1 cellular context compared by ENCODE assay signal in the genomic region with DNA sequence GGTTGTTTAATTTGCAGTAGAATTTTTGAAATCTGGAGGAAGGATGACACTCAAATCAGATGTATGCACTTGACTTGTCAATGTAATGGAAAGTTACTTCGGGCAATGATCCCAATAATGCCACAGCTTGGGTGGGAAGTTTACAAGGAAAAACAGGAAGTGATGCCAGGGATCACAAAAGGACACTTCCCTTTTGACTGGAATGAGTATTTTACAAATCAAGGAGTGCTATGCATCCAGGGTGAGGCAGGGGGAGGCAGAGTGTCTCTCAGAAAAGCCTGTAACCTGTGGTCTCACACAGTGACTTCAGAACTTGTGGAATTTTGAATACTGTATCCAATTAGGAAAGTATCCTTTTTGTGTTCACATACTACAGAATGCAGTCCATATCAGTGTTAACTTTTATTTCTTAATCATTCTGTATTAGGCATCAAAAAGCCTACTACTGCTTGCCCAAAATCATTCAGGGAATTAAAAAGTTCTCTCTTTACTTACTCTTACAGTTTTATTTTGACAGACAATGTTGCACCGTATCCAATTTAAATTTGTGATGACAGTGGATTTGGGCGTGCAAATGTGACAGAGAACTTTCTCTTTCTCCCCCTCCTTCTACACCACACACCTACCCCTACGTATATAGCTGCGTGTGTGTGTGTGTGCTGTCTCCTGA.
A peak's percentile ranks its signal among the peaks of the same experiment; 100 is the strongest.
TF ChIP-seq lines count a peak whose summit lies in the region.

No MANE protein-coding gene starts in this region.

TF ChIP-seq in HEK293, 187 proteins besides CTCF, POLR2A, EP300 and RAD21 (continued from another document):
- TF ChIP-seq, protein P1, sequence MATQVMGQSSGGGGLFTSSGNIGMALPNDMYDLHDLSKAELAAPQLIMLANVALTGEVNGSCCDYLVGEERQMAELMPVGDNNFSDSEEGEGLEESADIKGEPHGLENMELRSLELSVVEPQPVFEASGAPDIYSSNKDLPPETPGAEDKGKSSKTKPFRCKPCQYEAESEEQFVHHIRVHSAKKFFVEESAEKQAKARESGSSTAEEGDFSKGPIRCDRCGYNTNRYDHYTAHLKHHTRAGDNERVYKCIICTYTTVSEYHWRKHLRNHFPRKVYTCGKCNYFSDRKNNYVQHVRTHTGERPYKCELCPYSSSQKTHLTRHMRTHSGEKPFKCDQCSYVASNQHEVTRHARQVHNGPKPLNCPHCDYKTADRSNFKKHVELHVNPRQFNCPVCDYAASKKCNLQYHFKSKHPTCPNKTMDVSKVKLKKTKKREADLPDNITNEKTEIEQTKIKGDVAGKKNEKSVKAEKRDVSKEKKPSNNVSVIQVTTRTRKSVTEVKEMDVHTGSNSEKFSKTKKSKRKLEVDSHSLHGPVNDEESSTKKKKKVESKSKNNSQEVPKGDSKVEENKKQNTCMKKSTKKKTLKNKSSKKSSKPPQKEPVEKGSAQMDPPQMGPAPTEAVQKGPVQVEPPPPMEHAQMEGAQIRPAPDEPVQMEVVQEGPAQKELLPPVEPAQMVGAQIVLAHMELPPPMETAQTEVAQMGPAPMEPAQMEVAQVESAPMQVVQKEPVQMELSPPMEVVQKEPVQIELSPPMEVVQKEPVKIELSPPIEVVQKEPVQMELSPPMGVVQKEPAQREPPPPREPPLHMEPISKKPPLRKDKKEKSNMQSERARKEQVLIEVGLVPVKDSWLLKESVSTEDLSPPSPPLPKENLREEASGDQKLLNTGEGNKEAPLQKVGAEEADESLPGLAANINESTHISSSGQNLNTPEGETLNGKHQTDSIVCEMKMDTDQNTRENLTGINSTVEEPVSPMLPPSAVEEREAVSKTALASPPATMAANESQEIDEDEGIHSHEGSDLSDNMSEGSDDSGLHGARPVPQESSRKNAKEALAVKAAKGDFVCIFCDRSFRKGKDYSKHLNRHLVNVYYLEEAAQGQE (tag by site-specific recombination; IDR thresholded peaks at IDR 0.05) = no peak
- TF ChIP-seq ZBTB17 (tag by site-specific recombination; IDR thresholded peaks at IDR 0.05) (no peak), ZBTB8A (tag by site-specific recombination; IDR thresholded peaks at IDR 0.05) (no peak), ZNF654 (tag by site-specific recombination; IDR thresholded peaks at IDR 0.05; ENCODE audit: low read depth) (peak; percentile 41), SCRT1 (tag by site-specific recombination; IDR thresholded peaks at IDR 0.05; ENCODE audit: borderline replicate concordance) (peak; percentile 90), IKZF3 (tag by site-specific recombination; IDR thresholded peaks at IDR 0.05) (peak; percentile 76), ZNF626 (tag by site-specific recombination; IDR thresholded peaks at IDR 0.05) (no peak), ZNF37A (tag by site-specific recombination; IDR thresholded peaks at IDR 0.05) (no peak), ZSCAN30 (tag by site-specific recombination; IDR thresholded peaks at IDR 0.05) (no peak), ZNF660 (tag by site-specific recombination; IDR thresholded peaks at IDR 0.05) (peak; percentile 89), ZNF292 (tag by site-specific recombination; IDR thresholded peaks at IDR 0.05; ENCODE audit: borderline replicate concordance, low read depth) (no peak), ZNF664 (tag by site-specific recombination; IDR thresholded peaks at IDR 0.05) (peak; percentile 70; the same call in 1 of the 2 replicates), ZBTB1 (tag by site-specific recombination; IDR thresholded peaks at IDR 0.05) (no peak), ZBTB21 (tag by site-specific recombination; IDR thresholded peaks at IDR 0.05) (0 out of 2 replicates have a peak, but pooled peaks have one; percentile 47), SCRT2 (tag by site-specific recombination; IDR thresholded peaks at IDR 0.05) (peak; percentile 86), YY1 (tag by site-specific recombination; IDR thresholded peaks at IDR 0.05) (no peak), ZNF341 (tag by site-specific recombination; IDR thresholded peaks at IDR 0.05; ENCODE audit: low read depth) (peak; percentile 75), ZBTB20 (tag by site-specific recombination; IDR thresholded peaks at IDR 0.05) (peak; percentile 46; the same call in 1 of the 2 replicates)
- TF ChIP-seq, protein P2, sequence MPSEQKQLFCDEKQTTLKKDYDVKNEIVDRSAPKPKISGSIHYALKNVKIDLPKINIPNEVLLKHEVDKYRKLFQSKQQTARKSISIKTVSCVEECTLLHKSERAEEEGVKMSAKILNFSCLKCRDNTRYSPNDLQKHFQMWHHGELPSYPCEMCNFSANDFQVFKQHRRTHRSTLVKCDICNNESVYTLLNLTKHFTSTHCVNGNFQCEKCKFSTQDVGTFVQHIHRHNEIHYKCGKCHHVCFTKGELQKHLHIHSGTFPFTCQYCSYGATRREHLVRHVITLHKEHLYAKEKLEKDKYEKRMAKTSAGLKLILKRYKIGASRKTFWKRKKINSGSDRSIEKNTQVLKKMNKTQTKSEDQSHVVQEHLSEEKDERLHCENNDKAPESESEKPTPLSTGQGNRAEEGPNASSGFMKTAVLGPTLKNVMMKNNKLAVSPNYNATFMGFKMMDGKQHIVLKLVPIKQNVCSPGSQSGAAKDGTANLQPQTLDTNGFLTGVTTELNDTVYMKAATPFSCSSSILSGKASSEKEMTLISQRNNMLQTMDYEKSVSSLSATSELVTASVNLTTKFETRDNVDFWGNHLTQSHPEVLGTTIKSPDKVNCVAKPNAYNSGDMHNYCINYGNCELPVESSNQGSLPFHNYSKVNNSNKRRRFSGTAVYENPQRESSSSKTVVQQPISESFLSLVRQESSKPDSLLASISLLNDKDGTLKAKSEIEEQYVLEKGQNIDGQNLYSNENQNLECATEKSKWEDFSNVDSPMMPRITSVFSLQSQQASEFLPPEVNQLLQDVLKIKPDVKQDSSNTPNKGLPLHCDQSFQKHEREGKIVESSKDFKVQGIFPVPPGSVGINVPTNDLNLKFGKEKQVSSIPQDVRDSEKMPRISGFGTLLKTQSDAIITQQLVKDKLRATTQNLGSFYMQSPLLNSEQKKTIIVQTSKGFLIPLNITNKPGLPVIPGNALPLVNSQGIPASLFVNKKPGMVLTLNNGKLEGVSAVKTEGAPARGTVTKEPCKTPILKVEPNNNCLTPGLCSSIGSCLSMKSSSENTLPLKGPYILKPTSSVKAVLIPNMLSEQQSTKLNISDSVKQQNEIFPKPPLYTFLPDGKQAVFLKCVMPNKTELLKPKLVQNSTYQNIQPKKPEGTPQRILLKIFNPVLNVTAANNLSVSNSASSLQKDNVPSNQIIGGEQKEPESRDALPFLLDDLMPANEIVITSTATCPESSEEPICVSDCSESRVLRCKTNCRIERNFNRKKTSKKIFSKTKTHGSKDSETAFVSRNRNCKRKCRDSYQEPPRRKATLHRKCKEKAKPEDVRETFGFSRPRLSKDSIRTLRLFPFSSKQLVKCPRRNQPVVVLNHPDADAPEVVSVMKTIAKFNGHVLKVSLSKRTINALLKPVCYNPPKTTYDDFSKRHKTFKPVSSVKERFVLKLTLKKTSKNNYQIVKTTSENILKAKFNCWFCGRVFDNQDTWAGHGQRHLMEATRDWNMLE (tag by site-specific recombination; conservative IDR thresholded peaks at IDR 0.05; ENCODE audit: low read depth) = peak; percentile 61
- TF ChIP-seq, protein P3, sequence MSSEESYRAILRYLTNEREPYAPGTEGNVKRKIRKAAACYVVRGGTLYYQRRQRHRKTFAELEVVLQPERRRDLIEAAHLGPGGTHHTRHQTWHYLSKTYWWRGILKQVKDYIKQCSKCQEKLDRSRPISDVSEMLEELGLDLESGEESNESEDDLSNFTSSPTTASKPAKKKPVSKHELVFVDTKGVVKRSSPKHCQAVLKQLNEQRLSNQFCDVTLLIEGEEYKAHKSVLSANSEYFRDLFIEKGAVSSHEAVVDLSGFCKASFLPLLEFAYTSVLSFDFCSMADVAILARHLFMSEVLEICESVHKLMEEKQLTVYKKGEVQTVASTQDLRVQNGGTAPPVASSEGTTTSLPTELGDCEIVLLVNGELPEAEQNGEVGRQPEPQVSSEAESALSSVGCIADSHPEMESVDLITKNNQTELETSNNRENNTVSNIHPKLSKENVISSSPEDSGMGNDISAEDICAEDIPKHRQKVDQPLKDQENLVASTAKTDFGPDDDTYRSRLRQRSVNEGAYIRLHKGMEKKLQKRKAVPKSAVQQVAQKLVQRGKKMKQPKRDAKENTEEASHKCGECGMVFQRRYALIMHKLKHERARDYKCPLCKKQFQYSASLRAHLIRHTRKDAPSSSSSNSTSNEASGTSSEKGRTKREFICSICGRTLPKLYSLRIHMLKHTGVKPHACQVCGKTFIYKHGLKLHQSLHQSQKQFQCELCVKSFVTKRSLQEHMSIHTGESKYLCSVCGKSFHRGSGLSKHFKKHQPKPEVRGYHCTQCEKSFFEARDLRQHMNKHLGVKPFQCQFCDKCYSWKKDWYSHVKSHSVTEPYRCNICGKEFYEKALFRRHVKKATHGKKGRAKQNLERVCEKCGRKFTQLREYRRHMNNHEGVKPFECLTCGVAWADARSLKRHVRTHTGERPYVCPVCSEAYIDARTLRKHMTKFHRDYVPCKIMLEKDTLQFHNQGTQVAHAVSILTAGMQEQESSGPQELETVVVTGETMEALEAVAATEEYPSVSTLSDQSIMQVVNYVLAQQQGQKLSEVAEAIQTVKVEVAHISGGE (tag by site-specific recombination; conservative IDR thresholded peaks at IDR 0.05; ENCODE audit: low read depth) = peak; percentile 33; the same call in 1 of the 2 replicates
- TF ChIP-seq, protein P4, sequence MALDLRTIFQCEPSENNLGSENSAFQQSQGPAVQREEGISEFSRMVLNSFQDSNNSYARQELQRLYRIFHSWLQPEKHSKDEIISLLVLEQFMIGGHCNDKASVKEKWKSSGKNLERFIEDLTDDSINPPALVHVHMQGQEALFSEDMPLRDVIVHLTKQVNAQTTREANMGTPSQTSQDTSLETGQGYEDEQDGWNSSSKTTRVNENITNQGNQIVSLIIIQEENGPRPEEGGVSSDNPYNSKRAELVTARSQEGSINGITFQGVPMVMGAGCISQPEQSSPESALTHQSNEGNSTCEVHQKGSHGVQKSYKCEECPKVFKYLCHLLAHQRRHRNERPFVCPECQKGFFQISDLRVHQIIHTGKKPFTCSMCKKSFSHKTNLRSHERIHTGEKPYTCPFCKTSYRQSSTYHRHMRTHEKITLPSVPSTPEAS (tag by site-specific recombination; IDR thresholded peaks at IDR 0.05) = no peak
- TF ChIP-seq, protein P5, sequence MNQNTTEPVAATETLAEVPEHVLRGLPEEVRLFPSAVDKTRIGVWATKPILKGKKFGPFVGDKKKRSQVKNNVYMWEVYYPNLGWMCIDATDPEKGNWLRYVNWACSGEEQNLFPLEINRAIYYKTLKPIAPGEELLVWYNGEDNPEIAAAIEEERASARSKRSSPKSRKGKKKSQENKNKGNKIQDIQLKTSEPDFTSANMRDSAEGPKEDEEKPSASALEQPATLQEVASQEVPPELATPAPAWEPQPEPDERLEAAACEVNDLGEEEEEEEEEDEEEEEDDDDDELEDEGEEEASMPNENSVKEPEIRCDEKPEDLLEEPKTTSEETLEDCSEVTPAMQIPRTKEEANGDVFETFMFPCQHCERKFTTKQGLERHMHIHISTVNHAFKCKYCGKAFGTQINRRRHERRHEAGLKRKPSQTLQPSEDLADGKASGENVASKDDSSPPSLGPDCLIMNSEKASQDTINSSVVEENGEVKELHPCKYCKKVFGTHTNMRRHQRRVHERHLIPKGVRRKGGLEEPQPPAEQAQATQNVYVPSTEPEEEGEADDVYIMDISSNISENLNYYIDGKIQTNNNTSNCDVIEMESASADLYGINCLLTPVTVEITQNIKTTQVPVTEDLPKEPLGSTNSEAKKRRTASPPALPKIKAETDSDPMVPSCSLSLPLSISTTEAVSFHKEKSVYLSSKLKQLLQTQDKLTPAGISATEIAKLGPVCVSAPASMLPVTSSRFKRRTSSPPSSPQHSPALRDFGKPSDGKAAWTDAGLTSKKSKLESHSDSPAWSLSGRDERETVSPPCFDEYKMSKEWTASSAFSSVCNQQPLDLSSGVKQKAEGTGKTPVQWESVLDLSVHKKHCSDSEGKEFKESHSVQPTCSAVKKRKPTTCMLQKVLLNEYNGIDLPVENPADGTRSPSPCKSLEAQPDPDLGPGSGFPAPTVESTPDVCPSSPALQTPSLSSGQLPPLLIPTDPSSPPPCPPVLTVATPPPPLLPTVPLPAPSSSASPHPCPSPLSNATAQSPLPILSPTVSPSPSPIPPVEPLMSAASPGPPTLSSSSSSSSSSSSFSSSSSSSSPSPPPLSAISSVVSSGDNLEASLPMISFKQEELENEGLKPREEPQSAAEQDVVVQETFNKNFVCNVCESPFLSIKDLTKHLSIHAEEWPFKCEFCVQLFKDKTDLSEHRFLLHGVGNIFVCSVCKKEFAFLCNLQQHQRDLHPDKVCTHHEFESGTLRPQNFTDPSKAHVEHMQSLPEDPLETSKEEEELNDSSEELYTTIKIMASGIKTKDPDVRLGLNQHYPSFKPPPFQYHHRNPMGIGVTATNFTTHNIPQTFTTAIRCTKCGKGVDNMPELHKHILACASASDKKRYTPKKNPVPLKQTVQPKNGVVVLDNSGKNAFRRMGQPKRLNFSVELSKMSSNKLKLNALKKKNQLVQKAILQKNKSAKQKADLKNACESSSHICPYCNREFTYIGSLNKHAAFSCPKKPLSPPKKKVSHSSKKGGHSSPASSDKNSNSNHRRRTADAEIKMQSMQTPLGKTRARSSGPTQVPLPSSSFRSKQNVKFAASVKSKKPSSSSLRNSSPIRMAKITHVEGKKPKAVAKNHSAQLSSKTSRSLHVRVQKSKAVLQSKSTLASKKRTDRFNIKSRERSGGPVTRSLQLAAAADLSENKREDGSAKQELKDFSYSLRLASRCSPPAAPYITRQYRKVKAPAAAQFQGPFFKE (tag by site-specific recombination; IDR thresholded peaks at IDR 0.05; ENCODE audit: borderline replicate concordance) = no peak
